In genomic region chr4:166903408-166903807, GRCh38 we compare ENCODE assay signal across 22 cellular contexts.
"Had no signal": no experiment of that assay in that cellular context is flagged by ENCODE, and none has a peak within 500 bp of the region (broad histone marks: within the 10 kb centered on the region; RNA-seq: fewer than 3 reads in every experiment).

No MANE protein-coding gene starts in this region.

- H3K9me3 ChIP-seq: adrenal gland, ascending aorta, lower lobe of right lung, tibial artery had no signal

- H3K27ac ChIP-seq: adrenal gland, ascending aorta, brain microvascular endothelial cell, foreskin keratinocyte, lower lobe of right lung, parathyroid adenoma, tibial artery had no signal

- H3K36me3 ChIP-seq: adrenal gland, ascending aorta, brain microvascular endothelial cell, lower lobe of right lung, tibial artery had no signal

- H3K27me3 ChIP-seq: adrenal gland, ascending aorta, brain microvascular endothelial cell, foreskin keratinocyte, tibial artery had no signal

- H2AFZ ChIP-seq: parathyroid adenoma had no signal

- H3K9ac ChIP-seq: parathyroid adenoma had no signal

- DNase-seq: activated T-cell treated with anti-CD3 and anti-CD28 coated beads, Interleukin-2, amount 50 U/mL, for 24 hours; adrenal gland; brain microvascular endothelial cell; caudate nucleus; effector memory CD4-positive, alpha-beta T cell; foreskin keratinocyte; kidney; lower lobe of right lung; mesendoderm; naive B cell; nucleus accumbens; small intestine; stimulated activated CD4-positive, alpha-beta T cell treated with anti-CD3 and anti-CD28 coated beads, Interleukin-2, amount 100 ng/mL, for 24 hours; stimulated activated naive CD8-positive, alpha-beta T cell treated with anti-CD3 and anti-CD28 coated beads, Interleukin-15, amount 100 ng/mL, for 72 hours; tibial artery had no signal

- H3K4me1 ChIP-seq: adrenal gland, ascending aorta, foreskin keratinocyte, lower lobe of right lung, parathyroid adenoma, tibial artery had no signal

- ATAC-seq: activated T-helper 17 cell treated with anti-CD3 and anti-CD28 coated beads, Interleukin-2, amount 50 U/mL, for 72 hours; foreskin keratinocyte; left lobe of liver; lower lobe of right lung; sciatic nerve; stimulated activated effector memory CD8-positive, alpha-beta T cell treated with anti-CD3 and anti-CD28 coated beads, Interleukin-12 subunit alpha, Interleukin-12 subunit beta, amount 100 ng/mL, for 72 hours; stimulated activated naive CD8-positive, alpha-beta T cell treated with anti-CD3 and anti-CD28 coated beads, Interleukin-15, amount 100 ng/mL, for 72 hours; WTC11 had no signal

- H3K79me2 ChIP-seq: parathyroid adenoma had no signal

- H3K4me3 ChIP-seq: adrenal gland, ascending aorta, lower lobe of right lung, tibial artery had no signal
